Comparison of ENCODE assay signal across 1 cellular context in genomic region chr6:159966339-159966738, GRCh38.
TF ChIP-seq lines count a peak whose summit lies in the region.

No MANE protein-coding gene starts in this region.

TF ChIP-seq in K562, 482 proteins besides CTCF, POLR2A, EP300 and RAD21 (continues in another document):
- TF ChIP-seq KLF1 (tag; IDR thresholded peaks at IDR 0.05) = peak; percentile 85
- no peak for TF ChIP-seq TCF15 (CRISPR knock-in tag; IDR thresholded peaks at IDR 0.05)
- 0 out of 2 replicates have a peak, but pooled peaks have one; percentile 33 for TF ChIP-seq SP1 (CRISPR knock-in tag; IDR thresholded peaks at IDR 0.05)
- TF ChIP-seq ZNF408 (CRISPR knock-in tag; IDR thresholded peaks at IDR 0.05; ENCODE audit: low read depth) = no peak
- no peak for TF ChIP-seq ZNF707 (CRISPR knock-in tag; conservative IDR thresholded peaks at IDR 0.05)
- no peak for TF ChIP-seq ZNF583 (CRISPR knock-in tag; IDR thresholded peaks at IDR 0.05)
- TF ChIP-seq ZNF143 (CRISPR knock-in tag; IDR thresholded peaks at IDR 0.05) = no peak
- TF ChIP-seq GABPB1 (CRISPR knock-in tag; IDR thresholded peaks at IDR 0.05) = no peak
- TF ChIP-seq MBD2 (IDR thresholded peaks at IDR 0.05; ENCODE audit: borderline replicate concordance, low read depth) = no peak
- no peak for TF ChIP-seq SMAD4 (CRISPR knock-in tag; conservative IDR thresholded peaks at IDR 0.05)
- TF ChIP-seq FOSL1 (tag; conservative IDR thresholded peaks at IDR 0.05) = peak; percentile 62
- no peak for TF ChIP-seq RNF2 (IDR thresholded peaks at IDR 0.05)
- no peak for TF ChIP-seq GABPB2 (CRISPR knock-in tag; conservative IDR thresholded peaks at IDR 0.05)
- no peak for TF ChIP-seq KDM4B (IDR thresholded peaks at IDR 0.05; ENCODE audit: borderline replicate concordance in 2 of 2, low read depth in 1 of 2)
- no peak for TF ChIP-seq DDX20 (tag; IDR thresholded peaks at IDR 0.05; ENCODE audit: low read depth)
- TF ChIP-seq TEAD4 (IDR thresholded peaks at IDR 0.05; ENCODE audit: low read length) = no peak
- no peak for TF ChIP-seq TEAD4 (CRISPR knock-in tag; IDR thresholded peaks at IDR 0.05; ENCODE audit: borderline replicate concordance)
- no peak for TF ChIP-seq CHD2 (IDR thresholded peaks at IDR 0.05; ENCODE audit: low read depth, low read length)
- TF ChIP-seq JUND (IDR thresholded peaks at IDR 0.05; ENCODE audit: borderline replicate concordance, low read depth, low read length) = no peak
- TF ChIP-seq JUND (tag; IDR thresholded peaks at IDR 0.05; ENCODE audit: borderline replicate concordance, low read depth, low read length) = peak; percentile 40; the same call in 1 of the 3 replicates
- no peak for TF ChIP-seq LCOR (CRISPR knock-in tag; IDR thresholded peaks at IDR 0.05)
- peak; percentile 84 for TF ChIP-seq SPI1 (IDR thresholded peaks at IDR 0.05; ENCODE audit: borderline replicate concordance, low read depth, low read length)
- TF ChIP-seq CREBBP (IDR thresholded peaks at IDR 0.05; ENCODE audit: low read depth, low read length) = no peak
- TF ChIP-seq SRSF3 (IDR thresholded peaks at IDR 0.05; ENCODE audit: insufficient read depth, low read length) = no peak
- TF ChIP-seq ZNF384 (IDR thresholded peaks at IDR 0.05; ENCODE audit: low read depth, low read length) = peak; percentile 88
- TF ChIP-seq NCOA2 (IDR thresholded peaks at IDR 0.05; ENCODE audit: partially characterized antibody in 2 of 2) = no peak
- peak; percentile 55; the same call in 1 of the 2 replicates for TF ChIP-seq ATF7 (IDR thresholded peaks at IDR 0.05)
- TF ChIP-seq CREB5 (CRISPR knock-in tag; IDR thresholded peaks at IDR 0.05) = no peak
- no peak for TF ChIP-seq HDAC6 (IDR thresholded peaks at IDR 0.05; ENCODE audit: low read depth, low read length)
- TF ChIP-seq PURB (CRISPR knock-in tag; IDR thresholded peaks at IDR 0.05; ENCODE audit: low read depth) = no peak
- no peak for TF ChIP-seq CREM (IDR thresholded peaks at IDR 0.05; ENCODE audit: low read depth)
- no peak for TF ChIP-seq PHF8 (IDR thresholded peaks at IDR 0.05; ENCODE audit: borderline replicate concordance, low read length)
- no peak for TF ChIP-seq TAF15 (IDR thresholded peaks at IDR 0.05; ENCODE audit: low read depth, low read length)
- no peak for TF ChIP-seq ZBTB11 (CRISPR knock-in tag; IDR thresholded peaks at IDR 0.05)
- no peak for TF ChIP-seq PCBP2 (IDR thresholded peaks at IDR 0.05; ENCODE audit: low read depth, low read length, poor library complexity, severe bottlenecking)
- no peak for TF ChIP-seq SIRT6 (IDR thresholded peaks at IDR 0.05; ENCODE audit: low read depth, low read length)
- TF ChIP-seq NR3C1 (CRISPR knock-in tag; IDR thresholded peaks at IDR 0.05) = no peak
- TF ChIP-seq ZNF140 (CRISPR knock-in tag; IDR thresholded peaks at IDR 0.05) = no peak
- no peak for TF ChIP-seq CXXC5 (CRISPR knock-in tag; IDR thresholded peaks at IDR 0.05)
- no peak for TF ChIP-seq NR2C2 (CRISPR knock-in tag; IDR thresholded peaks at IDR 0.05)
- TF ChIP-seq NR2C2 (tag; IDR thresholded peaks at IDR 0.05) = peak; percentile 62; the same call in 1 of the 2 replicates
- no peak for TF ChIP-seq TAF7 (tag; IDR thresholded peaks at IDR 0.05)
- no peak for TF ChIP-seq MED1 (CRISPR knock-in tag; IDR thresholded peaks at IDR 0.05; ENCODE audit: borderline replicate concordance)
- no peak for TF ChIP-seq ZNF175 (CRISPR knock-in tag; IDR thresholded peaks at IDR 0.05; ENCODE audit: low read depth)
- no peak for TF ChIP-seq POLR2G (IDR thresholded peaks at IDR 0.05; ENCODE audit: low read depth, low read length)
- no peak for TF ChIP-seq ZNF785 (CRISPR knock-in tag; IDR thresholded peaks at IDR 0.05)
- no peak for TF ChIP-seq ZKSCAN1 (IDR thresholded peaks at IDR 0.05; ENCODE audit: low read depth, low read length)
- 0 out of 2 replicates have a peak, but pooled peaks have one; percentile 28 for TF ChIP-seq MYC (IDR thresholded peaks at IDR 0.05; ENCODE audit: low read depth, low read length)
- no peak for TF ChIP-seq MYC (CRISPR knock-in tag; IDR thresholded peaks at IDR 0.05; ENCODE audit: borderline replicate concordance, low read depth)
- peak; percentile 88 for TF ChIP-seq CEBPB (tag; IDR thresholded peaks at IDR 0.05)
- TF ChIP-seq MEF2D (tag; conservative IDR thresholded peaks at IDR 0.05; ENCODE audit: low read depth) = no peak
- TF ChIP-seq CHCHD3 (CRISPR knock-in tag; IDR thresholded peaks at IDR 0.05) = no peak
- no peak for TF ChIP-seq TSHZ1 (CRISPR knock-in tag; IDR thresholded peaks at IDR 0.05)
- TF ChIP-seq MAZ (CRISPR knock-in tag; conservative IDR thresholded peaks at IDR 0.05 in 1 of 2, IDR thresholded peaks at IDR 0.05 in 1 of 2) = no peak
- no peak for TF ChIP-seq ZNF239 (CRISPR knock-in tag; IDR thresholded peaks at IDR 0.05)
- TF ChIP-seq SMAD1 (IDR thresholded peaks at IDR 0.05; ENCODE audit: low read depth, low read length, partially characterized antibody) = no peak
- TF ChIP-seq NCOR1 (IDR thresholded peaks at IDR 0.05) = no peak
- peak in 1 of 2 experiments; percentile 60; a peak in 2 of 4 replicates for TF ChIP-seq MNT (conservative IDR thresholded peaks at IDR 0.05)
- TF ChIP-seq HDAC8 (tag; IDR thresholded peaks at IDR 0.05) = no peak
- TF ChIP-seq BHLHE40 (IDR thresholded peaks at IDR 0.05; ENCODE audit: low read length) = peak; percentile 17; the same call in 1 of the 2 replicates
- no peak for TF ChIP-seq CREB1 (IDR thresholded peaks at IDR 0.05)
- no peak for TF ChIP-seq CREB1 (CRISPR knock-in tag; IDR thresholded peaks at IDR 0.05)
- TF ChIP-seq ATF1 (CRISPR knock-in tag; IDR thresholded peaks at IDR 0.05) = no peak
- TF ChIP-seq ATF1 (tag; IDR thresholded peaks at IDR 0.05) = no peak
- peak; percentile 74 for TF ChIP-seq DPF2 (IDR thresholded peaks at IDR 0.05)
- peak; percentile 35; the same call in 1 of the 2 replicates for TF ChIP-seq NR2C1 (IDR thresholded peaks at IDR 0.05)
- 0 out of 2 replicates have a peak, but pooled peaks have one; percentile 29 for TF ChIP-seq NR2C1 (tag; IDR thresholded peaks at IDR 0.05)
- TF ChIP-seq PHF21A (IDR thresholded peaks at IDR 0.05; ENCODE audit: borderline replicate concordance, low read depth) = no peak
- TF ChIP-seq ZNF224 (CRISPR knock-in tag; IDR thresholded peaks at IDR 0.05) = no peak
- TF ChIP-seq E2F1 (CRISPR knock-in tag; IDR thresholded peaks at IDR 0.05) = no peak
- no peak for TF ChIP-seq SAFB2 (IDR thresholded peaks at IDR 0.05; ENCODE audit: borderline replicate concordance, low read depth, low read length, severe bottlenecking)
- no peak for TF ChIP-seq ZNF561 (CRISPR knock-in tag; conservative IDR thresholded peaks at IDR 0.05)
